In the genomic region with DNA sequence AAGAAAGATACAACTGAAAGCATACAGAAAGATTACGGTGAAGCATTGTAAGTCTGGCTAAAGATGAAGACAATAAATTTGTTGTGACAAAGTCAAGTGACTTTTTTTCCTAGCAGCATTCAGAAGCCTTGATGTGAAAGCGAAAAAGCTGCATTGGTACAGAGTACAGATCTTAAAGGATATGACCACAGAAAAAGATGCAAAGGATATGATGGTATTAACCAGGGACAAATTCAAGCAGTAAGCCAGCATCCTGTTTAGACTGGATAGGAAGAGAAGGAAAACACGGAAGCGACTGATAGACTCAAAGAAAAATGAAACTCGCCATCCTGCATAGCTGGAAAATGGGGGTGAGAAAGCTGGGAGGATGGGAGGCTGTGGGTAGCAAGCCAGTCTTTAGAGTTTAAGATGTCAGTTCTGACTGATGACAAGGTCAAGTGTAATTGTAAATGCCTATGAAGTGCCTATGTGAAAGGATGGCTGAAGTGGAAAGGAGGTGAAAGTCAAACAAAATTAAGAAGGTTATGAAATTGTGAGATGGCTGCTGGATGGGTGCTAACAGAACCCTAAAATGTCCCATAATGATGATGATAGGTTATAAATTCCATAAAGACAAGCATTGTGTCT, we compare ENCODE assay signal across 24 cellular contexts.
A peak's percentile ranks its signal among the peaks of the same experiment; 100 is the strongest.
DNase-seq lines count a peak whose midpoint lies in the region; ATAC-seq and TF ChIP-seq lines count a peak whose summit lies in the region.
"Had no signal": no experiment of that assay in that cellular context is flagged by ENCODE, and none has a peak within 500 bp of the region (broad histone marks: within the 10 kb centered on the region; RNA-seq: fewer than 3 reads in every experiment).

No MANE protein-coding gene starts in this region.

- no peaks in the 10 kb centered on the region for H3K27me3 Mint-ChIP-seq in activated CD8-positive, alpha-beta T cell treated with anti-CD3 and anti-CD28 coated beads, Interleukin-2, amount 10 ng/mL, durations not matched to agents 7 days and 5 days (ENCODE audit: low read depth)
- H3K27me3 Mint-ChIP-seq: activated naive CD4-positive, alpha-beta T cell treated with anti-CD3 and anti-CD28 coated beads, Interleukin-2, amount 10 ng/mL, durations not matched to agents 7 days and 5 days had no signal

- no peaks in the 10 kb centered on the region for H3K27me3 ChIP-seq in PC-3 (ENCODE audit: low read length)
- H3K27me3 ChIP-seq: BLaER1, right lobe of liver, thyroid gland, vagina had no signal

- POLR2A ChIA-PET in activated CD8-positive, alpha-beta T cell treated with anti-CD3 and anti-CD28 coated beads, Interleukin-2, amount 10 ng/mL, durations not matched to agents 7 days and 5 days (lab: Charles Lee), result interaction anchor here (0.5 to 1.7 kb wide), 2 partner anchors 82 to 1125 kb away, joined by 3 to 5 read pairs; no protein-coding TSS in a partner anchor
- POLR2A ChIA-PET in PC-3 (lab: Charles Lee; ENCODE audit: unreplicated experiment), result no interaction called here

- H3K4me3 Mint-ChIP-seq in activated CD8-positive, alpha-beta T cell treated with anti-CD3 and anti-CD28 coated beads, Interleukin-2, amount 10 ng/mL, durations not matched to agents 7 days and 5 days, result no peak overlapping the region
- H3K4me3 Mint-ChIP-seq: activated naive CD4-positive, alpha-beta T cell treated with anti-CD3 and anti-CD28 coated beads, Interleukin-2, amount 10 ng/mL, durations not matched to agents 7 days and 5 days; activated T-helper 1 cell treated with anti-CD3 and anti-CD28 coated beads, Interleukin-12 subunit alpha, Interleukin-12 subunit beta, Interleukin-2, Interleukin-4 antibody, amounts not matched to agents 30 ng/mL and 10 ng/mL and 1 ng/mL, durations not matched to agents 14 hours and 24 hours and 36 hours; mesothelial cell of epicardium; WTC11 had no signal

- no peak overlapping the region for H3K27ac ChIP-seq in PC-3 (ENCODE audit: low read length)
- H3K27ac ChIP-seq: BLaER1, right lobe of liver, thyroid gland, vagina had no signal

- DNase-seq in left ventricle myocardium superior, result no peak
- no peak for DNase-seq in cardiac septum (ENCODE audit: low spot score)
- no peak for DNase-seq in activated CD8-positive, alpha-beta T cell treated with anti-CD3 and anti-CD28 coated beads, Interleukin-2, amount 10 ng/mL, durations not matched to agents 7 days and 5 days
- DNase-seq in hepatic stellate cell (ENCODE audit: low spot score), result peak; percentile 19
- no peak for DNase-seq in DMS153 (lab: John Stamatoyannopoulos, UW)
- DNase-seq in PC-3, result no peak
- DNase-seq in EL, result no peak
- DNase-seq: activated CD8-positive, alpha-beta memory T cell treated with anti-CD3 and anti-CD28 coated beads, Interleukin-2, amount 50 U/mL, for 48 hours; activated naive CD4-positive, alpha-beta T cell treated with anti-CD3 and anti-CD28 coated beads, Interleukin-2, amount 10 ng/mL, durations not matched to agents 7 days and 5 days; amygdala; effector CD4-positive, alpha-beta T cell; glutamatergic neuron; HCEC 1CT; Karpas-422; NCI-H2029 treated with DMSO at 0.1 percent for 48 hours; NCI-H748 treated with DMSO at 0.1 percent for 48 hours; right lobe of liver; RPMI8226; thyroid gland had no signal

- peaks cover 15% of the 10 kb centered on the region for H3K4me1 Mint-ChIP-seq in activated CD8-positive, alpha-beta T cell treated with anti-CD3 and anti-CD28 coated beads, Interleukin-2, amount 10 ng/mL, durations not matched to agents 7 days and 5 days (ENCODE audit: low read depth)

- H3K79me2 ChIP-seq in PC-3 (ENCODE audit: low read length), result no peaks in the 10 kb centered on the region

- no peak overlapping the region for H3K27ac Mint-ChIP-seq in activated CD8-positive, alpha-beta T cell treated with anti-CD3 and anti-CD28 coated beads, Interleukin-2, amount 10 ng/mL, durations not matched to agents 7 days and 5 days
- H3K27ac Mint-ChIP-seq: activated naive CD4-positive, alpha-beta T cell treated with anti-CD3 and anti-CD28 coated beads, Interleukin-2, amount 10 ng/mL, durations not matched to agents 7 days and 5 days; activated T-helper 1 cell treated with anti-CD3 and anti-CD28 coated beads, Interleukin-12 subunit alpha, Interleukin-12 subunit beta, Interleukin-2, Interleukin-4 antibody, amounts not matched to agents 30 ng/mL and 10 ng/mL and 1 ng/mL, durations not matched to agents 14 hours and 24 hours and 36 hours; mesothelial cell of epicardium; WTC11 had no signal

- intact Hi-C loops in left ventricle myocardium superior (cut with micrococcal nuclease), result no loop called here
- intact Hi-C loops in cardiac septum (cut with DNase I), result loop anchor here (5.0 kb wide), 2 partner anchors 38 to 97 kb away; no protein-coding TSS in a partner anchor
- intact Hi-C loops in PC-3 (cut with micrococcal nuclease), result no loop called here

- no peaks in the 10 kb centered on the region for H4K20me1 ChIP-seq in PC-3 (ENCODE audit: low read length)
- H4K20me1 ChIP-seq: BLaER1 had no signal

- no peaks in the 10 kb centered on the region for H3K9me3 ChIP-seq in PC-3 (ENCODE audit: low read length)
- H3K9me3 ChIP-seq: right lobe of liver, thyroid gland, vagina had no signal

- CTCF ChIA-PET in activated CD8-positive, alpha-beta T cell treated with anti-CD3 and anti-CD28 coated beads, Interleukin-2, amount 10 ng/mL, durations not matched to agents 7 days and 5 days (lab: Charles Lee), result interaction anchor here (1.3 kb wide), 1 partner anchor 41 kb away, joined by 4 read pairs; no protein-coding TSS in a partner anchor
- CTCF ChIA-PET in PC-3 (lab: Charles Lee), result no interaction called here

- H3F3A ChIP-seq in PC-3 (ENCODE audit: low read length, unreplicated experiment), result no peaks in the 10 kb centered on the region

- H3K9ac ChIP-seq in PC-3 (ENCODE audit: low read length), result no peak overlapping the region
- H3K9ac ChIP-seq: BLaER1 had no signal

- H3K4me2 ChIP-seq in PC-3 (ENCODE audit: low read length), result no peak overlapping the region
- H3K4me2 ChIP-seq: BLaER1 had no signal

- peak; percentile 51 for ATAC-seq in left ventricle myocardium superior
- peak; percentile 20 for ATAC-seq in activated CD8-positive, alpha-beta T cell treated with anti-CD3 and anti-CD28 coated beads, Interleukin-2, amount 10 ng/mL, durations not matched to agents 7 days and 5 days
- ATAC-seq in PC-3, result no peak
- ATAC-seq: right lobe of liver, WTC11 had no signal

- no peak overlapping the region for H3K4me3 ChIP-seq in PC-3 (ENCODE audit: low read length)
- H3K4me3 ChIP-seq: BLaER1, right lobe of liver, thyroid gland, vagina had no signal

- H3K36me3 Mint-ChIP-seq in activated CD8-positive, alpha-beta T cell treated with anti-CD3 and anti-CD28 coated beads, Interleukin-2, amount 10 ng/mL, durations not matched to agents 7 days and 5 days (ENCODE audit: low read depth), result peaks cover 2% of the 10 kb centered on the region
- H3K36me3 Mint-ChIP-seq: activated naive CD4-positive, alpha-beta T cell treated with anti-CD3 and anti-CD28 coated beads, Interleukin-2, amount 10 ng/mL, durations not matched to agents 7 days and 5 days had no signal

- H3K9me2 ChIP-seq in PC-3 (replicated peaks; ENCODE audit: low read length), result no peaks in the 10 kb centered on the region

- H3K36me3 ChIP-seq in PC-3 (ENCODE audit: low read depth, low read length), result no peaks in the 10 kb centered on the region
- H3K36me3 ChIP-seq: BLaER1, right lobe of liver, thyroid gland, vagina had no signal

- H2AFZ ChIP-seq in PC-3 (ENCODE audit: low read length), result no peak overlapping the region

- no TSS peak for BruUV-seq in PC-3 (replicated peaks; lab: Mats Ljungman, UMichigan)

- no peak for TF ChIP-seq CTCF in PC-3 (conservative IDR thresholded peaks at IDR 0.05; ENCODE audit: low read depth, low read length)

- no peaks in the 10 kb centered on the region for H3K9me3 Mint-ChIP-seq in activated CD8-positive, alpha-beta T cell treated with anti-CD3 and anti-CD28 coated beads, Interleukin-2, amount 10 ng/mL, durations not matched to agents 7 days and 5 days (ENCODE audit: insufficient read depth)
- H3K9me3 Mint-ChIP-seq: activated naive CD4-positive, alpha-beta T cell treated with anti-CD3 and anti-CD28 coated beads, Interleukin-2, amount 10 ng/mL, durations not matched to agents 7 days and 5 days; activated T-helper 1 cell treated with anti-CD3 and anti-CD28 coated beads, Interleukin-12 subunit alpha, Interleukin-12 subunit beta, Interleukin-2, Interleukin-4 antibody, amounts not matched to agents 30 ng/mL and 10 ng/mL and 1 ng/mL, durations not matched to agents 14 hours and 24 hours and 36 hours had no signal

- peaks cover 7% of the 10 kb centered on the region for H3K4me1 ChIP-seq in PC-3 (ENCODE audit: insufficient read depth, low read length)
